8 cellular contexts compared by ENCODE assay signal in the genomic region with DNA sequence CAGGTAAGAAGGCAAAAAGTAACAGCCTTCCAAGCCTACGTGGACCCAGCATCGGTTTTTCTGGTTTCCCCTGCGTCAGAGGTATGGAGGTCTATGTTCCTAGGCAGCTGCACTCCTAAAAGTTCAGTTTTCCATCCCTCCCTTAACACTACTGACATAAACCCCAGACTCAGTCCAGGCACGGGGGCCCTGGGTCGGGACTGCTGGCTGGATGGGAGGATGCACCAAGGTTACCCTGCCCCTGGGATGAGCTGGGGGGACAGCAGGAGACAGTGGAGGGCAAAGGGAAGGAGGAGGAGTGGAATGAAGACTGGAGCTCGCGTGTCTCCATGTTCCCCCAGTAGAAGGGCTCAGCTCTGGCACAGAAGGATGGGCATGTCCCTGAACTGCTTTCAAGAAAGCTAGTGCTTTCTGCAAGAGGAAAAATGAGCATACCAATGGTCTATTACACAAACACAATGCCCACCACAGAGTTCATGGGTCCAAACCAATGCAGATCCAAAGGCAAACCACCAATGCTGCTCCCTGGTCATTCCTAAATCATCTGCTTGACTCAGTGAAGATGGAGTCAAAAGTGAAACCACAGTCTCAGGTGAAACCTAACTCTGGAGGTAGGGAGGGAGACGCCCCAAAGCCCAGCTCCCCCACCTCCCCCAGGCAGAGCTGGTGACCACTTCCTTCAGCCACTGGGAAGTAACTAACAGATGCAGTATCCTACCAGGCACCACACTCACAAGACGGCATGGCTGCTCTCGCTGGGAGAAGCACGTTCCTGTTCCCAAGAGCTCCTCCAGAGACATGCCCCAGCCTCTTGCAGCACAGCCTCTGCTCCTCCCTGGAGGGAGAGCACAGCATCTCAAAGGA. TPM values are rescaled to one million over a fixed set of nuclear protein-coding genes. Genes with fewer than 3 reads are reported as not detected.
DNase-seq lines count a peak whose midpoint lies in the region; ATAC-seq and TF ChIP-seq lines count a peak whose summit lies in the region.

No MANE protein-coding gene starts in this region.

- no peak overlapping the region for H3K4me3 Mint-ChIP-seq in activated CD8-positive, alpha-beta memory T cell treated with anti-CD3 and anti-CD28 coated beads, Interleukin-2, amount 10 ng/mL, durations not matched to agents 7 days and 5 days
- H3K4me3 Mint-ChIP-seq in activated naive CD8-positive, alpha-beta T cell treated with anti-CD3 and anti-CD28 coated beads, Interleukin-2, amount 10 ng/mL, durations not matched to agents 7 days and 5 days, result peak overlapping the region; percentile 63

- no peaks in the 10 kb centered on the region for H3K27me3 Mint-ChIP-seq in activated CD8-positive, alpha-beta memory T cell treated with anti-CD3 and anti-CD28 coated beads, Interleukin-2, amount 10 ng/mL, durations not matched to agents 7 days and 5 days
- H3K27me3 Mint-ChIP-seq in activated naive CD8-positive, alpha-beta T cell treated with anti-CD3 and anti-CD28 coated beads, Interleukin-2, amount 10 ng/mL, durations not matched to agents 7 days and 5 days, result no peaks in the 10 kb centered on the region

- TF ChIP-seq CTCF in kidney epithelial cell (IDR thresholded peaks at IDR 0.05; ENCODE audit: insufficient read depth, low read length, poor library complexity, severe bottlenecking), result no peak

- H3K27ac Mint-ChIP-seq in activated CD8-positive, alpha-beta memory T cell treated with anti-CD3 and anti-CD28 coated beads, Interleukin-2, amount 10 ng/mL, durations not matched to agents 7 days and 5 days, result peak overlapping the region; percentile 81
- peak overlapping the region; percentile 82 for H3K27ac Mint-ChIP-seq in activated naive CD8-positive, alpha-beta T cell treated with anti-CD3 and anti-CD28 coated beads, Interleukin-2, amount 10 ng/mL, durations not matched to agents 7 days and 5 days

- ATAC-seq in activated CD8-positive, alpha-beta memory T cell treated with anti-CD3 and anti-CD28 coated beads, Interleukin-2, amount 10 ng/mL, durations not matched to agents 7 days and 5 days, result peak; percentile 72
- ATAC-seq in activated naive CD8-positive, alpha-beta T cell treated with anti-CD3 and anti-CD28 coated beads, Interleukin-2, amount 10 ng/mL, durations not matched to agents 7 days and 5 days (ENCODE audit: low read depth), result peak; percentile 78
- no peak for ATAC-seq in GM19397 (IDR thresholded peaks at IDR 0.05; ENCODE audit: unreplicated experiment)

- peaks cover 27% of the 10 kb centered on the region for H3K4me1 Mint-ChIP-seq in activated CD8-positive, alpha-beta memory T cell treated with anti-CD3 and anti-CD28 coated beads, Interleukin-2, amount 10 ng/mL, durations not matched to agents 7 days and 5 days
- peaks cover 25% of the 10 kb centered on the region for H3K4me1 Mint-ChIP-seq in activated naive CD8-positive, alpha-beta T cell treated with anti-CD3 and anti-CD28 coated beads, Interleukin-2, amount 10 ng/mL, durations not matched to agents 7 days and 5 days

- no peaks in the 10 kb centered on the region for H3K9me3 Mint-ChIP-seq in activated CD8-positive, alpha-beta memory T cell treated with anti-CD3 and anti-CD28 coated beads, Interleukin-2, amount 10 ng/mL, durations not matched to agents 7 days and 5 days (ENCODE audit: low read depth)
- no peaks in the 10 kb centered on the region for H3K9me3 Mint-ChIP-seq in activated naive CD8-positive, alpha-beta T cell treated with anti-CD3 and anti-CD28 coated beads, Interleukin-2, amount 10 ng/mL, durations not matched to agents 7 days and 5 days

- POLR2A ChIA-PET in activated naive CD8-positive, alpha-beta T cell treated with anti-CD3 and anti-CD28 coated beads, Interleukin-2, amount 10 ng/mL, durations not matched to agents 7 days and 5 days (lab: Charles Lee), result interaction anchor here (0.6 to 1.4 kb wide), 4 partner anchors 8 to 28 kb away, joined by 3 read pairs; no protein-coding TSS in a partner anchor

- no peak overlapping the region for H3K4me3 ChIP-seq in kidney epithelial cell (ENCODE audit: low read depth, low read length)

- H3K27me3 ChIP-seq in kidney epithelial cell (ENCODE audit: control insufficient read depth, insufficient read depth, low read length), result no peaks in the 10 kb centered on the region

- DNase-seq in activated CD8-positive, alpha-beta memory T cell treated with anti-CD3 and anti-CD28 coated beads, Interleukin-2, amount 10 ng/mL, durations not matched to agents 7 days and 5 days, result peak; percentile 48
- DNase-seq in activated CD8-positive, alpha-beta memory T cell treated with anti-CD3 and anti-CD28 coated beads, Interleukin-2, amount 50 U/mL, for 4 hours, result no peak
- DNase-seq in activated naive CD8-positive, alpha-beta T cell treated with anti-CD3 and anti-CD28 coated beads, Interleukin-2, amount 10 ng/mL, durations not matched to agents 7 days and 5 days, result no peak
- DNase-seq in kidney epithelial cell (ENCODE audit: low read depth), result peak; percentile 56
- no peak for DNase-seq in MV-4-11 (lab: John Stamatoyannopoulos, UW)
- no peak for DNase-seq in SHP77 (lab: John Stamatoyannopoulos, UW)

- H3K36me3 Mint-ChIP-seq in activated CD8-positive, alpha-beta memory T cell treated with anti-CD3 and anti-CD28 coated beads, Interleukin-2, amount 10 ng/mL, durations not matched to agents 7 days and 5 days, result peaks cover 36% of the 10 kb centered on the region
- peaks cover 20% of the 10 kb centered on the region for H3K36me3 Mint-ChIP-seq in activated naive CD8-positive, alpha-beta T cell treated with anti-CD3 and anti-CD28 coated beads, Interleukin-2, amount 10 ng/mL, durations not matched to agents 7 days and 5 days

- peaks cover 2% of the 10 kb centered on the region for H3K36me3 ChIP-seq in kidney epithelial cell (ENCODE audit: control insufficient read depth, insufficient read depth, low read length)

- CTCF ChIA-PET in activated CD8-positive, alpha-beta memory T cell treated with anti-CD3 and anti-CD28 coated beads, Interleukin-2, amount 10 ng/mL, durations not matched to agents 7 days and 5 days (lab: Charles Lee), result interaction anchor here (0.9 to 2.8 kb wide), 5 partner anchors 10 to 156 kb away, joined by 3 to 18 read pairs (median 7); no protein-coding TSS in a partner anchor

- H3K27ac ChIP-seq in temporal lobe (ENCODE audit: low read depth, low read length), result peak overlapping the region; percentile 93

RNA-seq across cellular contexts. Expression of a gene that starts 54.9 kb away (rescaled TPM):
- 100 to 1,000 TPM in 1 of 2 experiments, 10 to 100 TPM in 1; 98.3 to 104 TPM for total RNA-seq in activated CD8-positive, alpha-beta memory T cell treated with anti-CD3 and anti-CD28 coated beads, Interleukin-2, amount 10 ng/mL, durations not matched to agents 7 days and 5 days
- total RNA-seq in activated naive CD8-positive, alpha-beta T cell treated with anti-CD3 and anti-CD28 coated beads, Interleukin-2, amount 10 ng/mL, durations not matched to agents 7 days and 5 days, result 100 to 1,000 TPM; 146 to 151 TPM
- total RNA-seq in kidney epithelial cell (127 and 138 TPM in 2 replicates), temporal lobe (67.9 TPM)

Comparison
In these comparisons a context has a peak if more than half of its experiments do, and no peak if none do; other contexts are left out.
1. DNase-seq: peak in activated CD8-positive, alpha-beta memory T cell treated with anti-CD3 and anti-CD28 coated beads, Interleukin-2, amount 10 ng/mL, durations not matched to agents 7 days and 5 days (single experiment) and kidney epithelial cell (single experiment); none in activated CD8-positive, alpha-beta memory T cell treated with anti-CD3 and anti-CD28 coated beads, Interleukin-2, amount 50 U/mL, for 4 hours (single experiment), activated naive CD8-positive, alpha-beta T cell treated with anti-CD3 and anti-CD28 coated beads, Interleukin-2, amount 10 ng/mL, durations not matched to agents 7 days and 5 days (single experiment), MV-4-11 (single experiment) and SHP77 (0 of 2).